Comparison of ENCODE assay signal across 9 cellular contexts in the genomic region with DNA sequence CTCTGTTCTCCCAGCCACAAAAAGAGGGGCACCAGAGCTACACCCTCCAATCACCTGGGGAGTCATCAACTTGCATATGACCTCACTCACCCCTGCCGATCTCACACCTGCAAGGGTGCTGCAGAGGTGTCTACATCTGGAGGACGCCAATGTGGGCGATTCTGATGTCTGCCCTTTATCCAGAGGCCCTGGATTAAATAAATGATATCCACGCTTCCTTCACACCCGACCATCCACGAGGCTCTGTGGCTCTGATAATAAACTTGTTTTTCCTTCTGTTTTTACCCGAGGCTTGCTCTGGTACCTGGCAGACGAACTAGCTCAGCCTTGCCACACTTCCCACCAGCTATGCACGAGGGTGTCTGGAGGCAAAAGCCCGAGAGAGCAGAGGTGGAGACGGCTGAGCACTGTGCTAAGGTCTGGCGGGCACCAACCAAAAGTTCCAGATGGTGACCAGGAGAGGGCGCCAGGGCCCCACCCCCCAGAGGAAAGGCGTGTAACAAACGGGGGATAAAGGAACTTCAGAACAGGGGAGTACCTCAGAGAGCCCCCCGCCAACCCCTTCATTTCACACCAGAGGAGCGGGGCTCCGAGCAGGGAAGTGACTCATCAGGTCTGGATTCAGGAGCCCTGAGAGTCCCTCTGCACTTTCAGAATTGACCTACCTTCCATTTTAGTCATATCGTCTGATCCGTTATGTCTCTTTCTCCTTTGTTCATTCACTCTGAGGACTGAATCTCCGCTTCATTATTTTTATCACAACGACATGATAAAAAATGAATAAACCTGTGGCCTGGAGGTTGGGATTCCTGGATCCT. TPM values are rescaled to one million over a fixed set of nuclear protein-coding genes. Genes with fewer than 3 reads are reported as not detected.
A peak's percentile ranks its signal among the peaks of the same experiment; 100 is the strongest.
DNase-seq lines count a peak whose midpoint lies in the region; ATAC-seq and TF ChIP-seq lines count a peak whose summit lies in the region.
"Had no signal": no experiment of that assay in that cellular context is flagged by ENCODE, and none has a peak within 500 bp of the region (broad histone marks: within the 10 kb centered on the region; RNA-seq: fewer than 3 reads in every experiment).

No MANE protein-coding gene starts in this region.

- no peak overlapping the region for H3K4me3 ChIP-seq in BJ (ENCODE audit: low read depth, low read length)
- H3K4me3 ChIP-seq: ovary had no signal

- CTCF ChIA-PET in BJ (lab: Yijun Ruan, JAX) = interaction anchor here (0.6 to 13.3 kb wide), 17 partner anchors 9 to 79 kb away, joined by 3 to 207 read pairs (median 4); no protein-coding TSS in a partner anchor

- intact Hi-C loops in left ventricle myocardium superior (cut with micrococcal nuclease) = loop anchor here (5.0 kb wide), 1 partner anchor 66 kb away; no protein-coding TSS in a partner anchor

- no peaks in the 10 kb centered on the region for H3K36me3 ChIP-seq in BJ (ENCODE audit: control insufficient read depth, insufficient read depth, low read length)
- H3K36me3 ChIP-seq: ovary had no signal

- ATAC-seq in GM19023 (IDR thresholded peaks at IDR 0.05; ENCODE audit: unreplicated experiment) (peak; percentile 73), HG03460 (IDR thresholded peaks at IDR 0.05; ENCODE audit: unreplicated experiment) (peak; percentile 90), left ventricle myocardium superior (peak; percentile 83)

- TF ChIP-seq CTCF in BJ (IDR thresholded peaks at IDR 0.05; ENCODE audit: insufficient read depth, low read depth, low read length) = peak; percentile 91

- DNase-seq in BJ (ENCODE audit: low read depth) (no peak), RPMI8226 (peak; percentile 34), left ventricle myocardium superior (peak; percentile 59), Ammon's horn (ENCODE audit: low spot score) (no peak)
- peak; percentile 51 for DNase-seq in activated naive CD4-positive, alpha-beta T cell treated with anti-CD3 and anti-CD28 coated beads, Interleukin-2, amount 50 U/mL, for 16 hours
- peak; percentile 44 for DNase-seq in stimulated activated CD4-positive, alpha-beta T cell treated with anti-CD3 and anti-CD28 coated beads, Interleukin-12 subunit alpha, Interleukin-12 subunit beta, amount 100 ng/mL, for 4 hours

- POLR2A ChIA-PET in BJ (lab: Charles Lee) = no interaction called here

- H3K27me3 ChIP-seq in BJ (ENCODE audit: control insufficient read depth, insufficient read depth, low read length) = peaks cover 6% of the 10 kb centered on the region
- H3K27me3 ChIP-seq: ovary had no signal

RNA-seq across cellular contexts. Expression of a gene that starts 13.5 kb away (rescaled TPM):
- 0.16 and 0.18 TPM in 2 replicates for polyA plus RNA-seq in BJ (2011; rRNA removed)
- 0.10 and 0.24 TPM in 2 replicates for polyA minus RNA-seq in BJ (2011; rRNA and poly(A)+ RNA removed)
- total RNA-seq in left ventricle myocardium superior = 1.7 TPM

Comparison
In these comparisons a context has a peak if more than half of its experiments do, and no peak if none do; other contexts are left out.
1. DNase-seq: peak in RPMI8226 (single experiment), activated naive CD4-positive, alpha-beta T cell treated with anti-CD3 and anti-CD28 coated beads, Interleukin-2, amount 50 U/mL, for 16 hours (single experiment), left ventricle myocardium superior (single experiment) and stimulated activated CD4-positive, alpha-beta T cell treated with anti-CD3 and anti-CD28 coated beads, Interleukin-12 subunit alpha, Interleukin-12 subunit beta, amount 100 ng/mL, for 4 hours (single experiment); none in BJ (single experiment) and Ammon's horn (single experiment).
2. Peak in every context shown above with its lines, with median percentiles within 50 percentile points of each other: ATAC-seq.